Comparison of ENCODE assay signal across 1 cellular context in genomic region chr11:34890089-34890488, GRCh38.
TF ChIP-seq lines count a peak whose summit lies in the region.

No MANE protein-coding gene starts in this region.

TF ChIP-seq in endothelial cell of umbilical vein, 7 proteins besides CTCF, POLR2A, EP300 and RAD21:
- TF ChIP-seq JUN (IDR thresholded peaks at IDR 0.05; ENCODE audit: borderline replicate concordance, insufficient read depth, insufficient read length, low read depth), result no peak
- no peak for TF ChIP-seq GATA2 (IDR thresholded peaks at IDR 0.05; ENCODE audit: insufficient read depth, insufficient read length, low read depth, low read length)
- no peak for TF ChIP-seq MYC (IDR thresholded peaks at IDR 0.05; ENCODE audit: low read depth, low read length)
- no peak for TF ChIP-seq EZH2 (IDR thresholded peaks at IDR 0.05; ENCODE audit: borderline replicate concordance, low read depth, low read length, severe bottlenecking)
- no peak for TF ChIP-seq POLR2AphosphoS5 (IDR thresholded peaks at IDR 0.05; ENCODE audit: insufficient read depth, low read depth, low read length)
- no peak for TF ChIP-seq FOS (IDR thresholded peaks at IDR 0.05; ENCODE audit: borderline replicate concordance, insufficient read depth, low read length)
